ENCODE assay signal across 27 cellular contexts in genomic region chr17:30992551-30992950, GRCh38. TPM values are rescaled to one million over a fixed set of nuclear protein-coding genes. Genes with fewer than 3 reads are reported as not detected.
DNase-seq lines count a peak whose midpoint lies in the region; ATAC-seq, FAIRE-seq and TF ChIP-seq lines count a peak whose summit lies in the region.
"Had no signal": no experiment of that assay in that cellular context is flagged by ENCODE, and none has a peak within 500 bp of the region (broad histone marks: within the 10 kb centered on the region; RNA-seq: fewer than 3 reads in every experiment).

No MANE protein-coding gene starts in this region.

- no peak overlapping the region for H3T11ph ChIP-seq in H9 (ENCODE audit: low read length)

- TF ChIP-seq RAD21 in H1 (IDR thresholded peaks at IDR 0.05 in 1 of 2, conservative IDR thresholded peaks at IDR 0.05 in 1 of 2; ENCODE audit: low read depth in 2 of 2, low read length in 2 of 2) = peak in 1 of 2 experiments; percentile 49; a peak in 3 of 4 replicates

- H3K36me3 ChIP-seq in PC-3 (ENCODE audit: low read depth, low read length) (no peaks in the 10 kb centered on the region), H1 (ENCODE audit: control insufficient read depth in 2 of 4, insufficient read depth in 4 of 4, low read length in 3 of 4) (peaks cover 0 to under 1% (median 0%) of the 10 kb centered on the region in 4 experiments; a peak in 1 of 8 replicates)

- H3K27me3 ChIP-seq in H9 (ENCODE audit: insufficient read depth, low read length) = no peaks in the 10 kb centered on the region
- H3K27me3 ChIP-seq in PC-3 (ENCODE audit: low read length) = no peaks in the 10 kb centered on the region
- H3K27me3 ChIP-seq in H1 (replicated peaks in 1 of 4; ENCODE audit: control insufficient read depth in 3 of 4, extremely low read depth in 1 of 4, insufficient read depth in 3 of 4, low read length in 3 of 4) = no peaks in the 10 kb centered on the region

- no peak overlapping the region for H4K8ac ChIP-seq in H9 (replicated peaks; ENCODE audit: insufficient read length, low read depth, low read length)
- no peak overlapping the region for H4K8ac ChIP-seq in H1 (ENCODE audit: extremely low read depth, insufficient read depth, low read length)

- no peak for TF ChIP-seq POLR2A in H1 (IDR thresholded peaks at IDR 0.05; ENCODE audit: control extremely low read depth in 1 of 2, low read depth in 2 of 2, low read length in 2 of 2)

- H3K9me3 Mint-ChIP-seq in H9 (no peaks in the 10 kb centered on the region), CD14-positive monocyte (no peaks in the 10 kb centered on the region)
- H3K9me3 Mint-ChIP-seq in natural killer cell treated with Interleukin-12 subunit alpha and Interleukin-12 subunit beta and Interleukin-15 and Interleukin-18, amount 100 ng/mL, for 72 hours = no peaks in the 10 kb centered on the region
- H3K9me3 Mint-ChIP-seq: CD8-positive, alpha-beta memory T cell had no signal

- H3K27ac ChIP-seq in H9 (ENCODE audit: insufficient read length, low read depth, low read length) = no peak overlapping the region
- H3K27ac ChIP-seq in PC-3 (ENCODE audit: low read length) = no peak overlapping the region
- H3K27ac ChIP-seq in H1 (ENCODE audit: low read depth, low read length) = no peak overlapping the region
- H3K27ac ChIP-seq: C4-2B, RWPE1 had no signal

- H2BK12ac ChIP-seq in H9 (ENCODE audit: insufficient read length, low read depth, low read length) (no peak overlapping the region), H1 (ENCODE audit: low read depth, low read length) (no peak overlapping the region)

- no peak for FAIRE-seq in H1 (lab: Jason Lieb, UNC)
- FAIRE-seq: GM18507, HepG2 had no signal

- DNase-seq in H9 (no peak), PC-3 (no peak), H1 (ENCODE audit: low read depth in 1 of 2, low spot score in 2 of 2) (no peak), NCI-H1048 (lab: John Stamatoyannopoulos, UW) (no peak), CD14-positive monocyte (ENCODE audit: low spot score) (no peak), Right ventricle myocardium superior (no peak)
- DNase-seq in natural killer cell treated with Interleukin-12 subunit alpha and Interleukin-12 subunit beta and Interleukin-15 and Interleukin-18, amount 100 ng/mL, for 72 hours (ENCODE audit: low spot score) = no peak
- DNase-seq: CD8-positive, alpha-beta memory T cell; DMS 273 treated with DMSO at 0.1 percent for 48 hours; DMS79 treated with DMSO at 0.1 percent for 48 hours; GOT3; Kasumi-1; MV-4-11; NCI-H1105 treated with DMSO at 0.1 percent for 48 hours; NCI-H146; NCI-H1930; NCI-H2107; NCI-H524; NCI-H774; SHP77 treated with DMSO at 0.1 percent for 48 hours; T-helper 1 cell had no signal

- H2BK15ac ChIP-seq in H9 (ENCODE audit: low read depth, low read length) (no peak overlapping the region), H1 (ENCODE audit: low read length) (no peak overlapping the region)

- H3K23me2 ChIP-seq in H9 (ENCODE audit: insufficient read length, low read depth, low read length, poor library complexity, severe bottlenecking) (no peaks in the 10 kb centered on the region), H1 (ENCODE audit: low read depth, low read length) (no peaks in the 10 kb centered on the region)

- intact Hi-C loops in PC-3 (cut with micrococcal nuclease) = no loop called here
- intact Hi-C loops in CD14-positive monocyte (cut with micrococcal nuclease) = no loop called here
- intact Hi-C loops in Right ventricle myocardium superior (cut with DNase I) = no loop called here

- H2AFZ ChIP-seq in H9 (ENCODE audit: low read length) (no peak overlapping the region), PC-3 (ENCODE audit: low read length) (no peak overlapping the region), H1 (ENCODE audit: low read length) (no peak overlapping the region)

- H3K4me3 ChIP-seq in PC-3 (ENCODE audit: low read length) (no peak overlapping the region), H1 (ENCODE audit: extremely low read depth in 1 of 4, insufficient read depth in 2 of 4, low read depth in 3 of 4, low read length in 4 of 4) (no peak overlapping the region)

- H3F3A ChIP-seq in PC-3 (ENCODE audit: low read length, unreplicated experiment) = no peaks in the 10 kb centered on the region

- H3K27ac Mint-ChIP-seq in H9 (no peak overlapping the region), CD14-positive monocyte (peak overlapping the region in 2 of 7 donors; percentile 7 to 12)
- no peak overlapping the region for H3K27ac Mint-ChIP-seq in natural killer cell treated with Interleukin-12 subunit alpha and Interleukin-12 subunit beta and Interleukin-15 and Interleukin-18, amount 100 ng/mL, for 72 hours
- H3K27ac Mint-ChIP-seq: B cell had no signal

- no peaks in the 10 kb centered on the region for H3K4me1 ChIP-seq in H9 (ENCODE audit: insufficient read depth, low read length)
- H3K4me1 ChIP-seq in PC-3 (ENCODE audit: insufficient read depth, low read length) = no peaks in the 10 kb centered on the region
- no peaks in the 10 kb centered on the region for H3K4me1 ChIP-seq in H1 (replicated peaks in 1 of 4; ENCODE audit: control insufficient read depth in 3 of 4, insufficient read depth in 4 of 4, low read length in 3 of 4)

- H3K36me3 Mint-ChIP-seq in H9 (ENCODE audit: insufficient read depth in 1 of 3, low read depth in 3 of 3) (peaks cover 0 to 16% (median 13%) of the 10 kb centered on the region in 3 experiments; a peak in 3 of 7 replicates), CD14-positive monocyte (peaks cover 59 to 94% of the 10 kb centered on the region in 2 donors)
- peaks cover 6% of the 10 kb centered on the region for H3K36me3 Mint-ChIP-seq in natural killer cell treated with Interleukin-12 subunit alpha and Interleukin-12 subunit beta and Interleukin-15 and Interleukin-18, amount 100 ng/mL, for 72 hours

- H4K20me1 ChIP-seq in H9 (ENCODE audit: control insufficient read depth, insufficient read depth, insufficient read length) = no peaks in the 10 kb centered on the region
- H4K20me1 ChIP-seq in PC-3 (ENCODE audit: low read length) = no peaks in the 10 kb centered on the region
- H4K20me1 ChIP-seq in H1 (replicated peaks in 1 of 2; ENCODE audit: control insufficient read depth in 1 of 2, insufficient read depth in 2 of 2, low read length in 2 of 2) = peaks cover 0 to 1% of the 10 kb centered on the region in 2 experiments

- H3K18ac ChIP-seq in H9 (ENCODE audit: insufficient read length, low read depth, low read length) = no peak overlapping the region
- H3K18ac ChIP-seq in H1 (ENCODE audit: extremely low read depth, low read length) = no peak overlapping the region

- H3K4ac ChIP-seq in H9 (ENCODE audit: low read depth, low read length) (no peak overlapping the region), H1 (replicated peaks; ENCODE audit: insufficient read length, low read depth, low read length) (no peak overlapping the region)

- no peak for ATAC-seq in PC-3
- no peak for ATAC-seq in natural killer cell treated with Interleukin-12 subunit alpha and Interleukin-12 subunit beta and Interleukin-15 and Interleukin-18, amount 100 ng/mL, for 72 hours
- ATAC-seq in Right ventricle myocardium superior (ENCODE audit: poor library complexity) = no peak
- ATAC-seq: HepG2, Panc1 had no signal

- H3K14ac ChIP-seq in H9 (ENCODE audit: insufficient read depth, low read length) (no peak overlapping the region), H1 (ENCODE audit: insufficient read length) (no peak overlapping the region)

- H2BK120ac ChIP-seq in H9 (ENCODE audit: low read depth, low read length, poor library complexity, severe bottlenecking) (no peak overlapping the region), H1 (replicated peaks; ENCODE audit: low read depth, low read length) (no peak overlapping the region)

- H3K23ac ChIP-seq in H9 (ENCODE audit: insufficient read length, low read depth, low read length) = no peak overlapping the region
- H3K23ac ChIP-seq in H1 (ENCODE audit: insufficient read length) = no peak overlapping the region

- H3K79me1 ChIP-seq in H9 (ENCODE audit: insufficient read depth, low read depth, low read length, poor library complexity, severe bottlenecking) = no peaks in the 10 kb centered on the region
- H3K79me1 ChIP-seq in H1 (ENCODE audit: low read depth, low read length) = no peaks in the 10 kb centered on the region

- no CpG with 5 or more reads among the region's 3 CpGs for WGBS in H9 (ENCODE audit: extremely low coverage, insufficient read length, low lambda C conversion rate)
- 87% methylated on average over 3 of the region's 3 CpGs; no CpG with 5 or more reads in 1 of the 2 experiments for WGBS in H1 (ENCODE audit: extremely low coverage in 1 of 2, insufficient coverage in 1 of 2, insufficient read length in 1 of 2, insufficient replicate concordance in 2 of 2, low coverage in 1 of 2, low lambda C conversion rate in 2 of 2, missing lambda C conversion rate in 1 of 2), 2 experiments

- H3K27me3 Mint-ChIP-seq in H9 (ENCODE audit: low read depth) (no peaks in the 10 kb centered on the region), CD14-positive monocyte (ENCODE audit: low read depth in 3 of 3) (no peaks in the 10 kb centered on the region)
- no peaks in the 10 kb centered on the region for H3K27me3 Mint-ChIP-seq in natural killer cell treated with Interleukin-12 subunit alpha and Interleukin-12 subunit beta and Interleukin-15 and Interleukin-18, amount 100 ng/mL, for 72 hours
- H3K27me3 Mint-ChIP-seq: B cell; CD8-positive, alpha-beta memory T cell had no signal

- CTCF ChIA-PET in PC-3 (lab: Charles Lee) (no interaction called here), H1 (lab: Charles Lee; ENCODE audit: partially characterized antibody) (interaction anchor here (0.7 to 1.0 kb wide), 2 partner anchors 145 to 225 kb away, joined by 3 read pairs; no protein-coding TSS in a partner anchor)

- H3K4me3 Mint-ChIP-seq in H9 (no peak overlapping the region), CD14-positive monocyte (no peak overlapping the region)
- no peak overlapping the region for H3K4me3 Mint-ChIP-seq in natural killer cell treated with Interleukin-12 subunit alpha and Interleukin-12 subunit beta and Interleukin-15 and Interleukin-18, amount 100 ng/mL, for 72 hours
- H3K4me3 Mint-ChIP-seq: B cell; CD8-positive, alpha-beta memory T cell had no signal

- H3K4me1 Mint-ChIP-seq in H9 = no peaks in the 10 kb centered on the region
- no peaks in the 10 kb centered on the region for H3K4me1 Mint-ChIP-seq in natural killer cell treated with Interleukin-12 subunit alpha and Interleukin-12 subunit beta and Interleukin-15 and Interleukin-18, amount 100 ng/mL, for 72 hours (ENCODE audit: low read depth in 2 of 2)
- no peaks in the 10 kb centered on the region for H3K4me1 Mint-ChIP-seq in CD14-positive monocyte
- H3K4me1 Mint-ChIP-seq: B cell; CD8-positive, alpha-beta memory T cell had no signal

- no peaks in the 10 kb centered on the region for H3K9me3 ChIP-seq in H9 (ENCODE audit: control insufficient read depth, low read depth, low read length)
- H3K9me3 ChIP-seq in PC-3 (ENCODE audit: low read length) = no peaks in the 10 kb centered on the region
- H3K9me3 ChIP-seq in H1 (ENCODE audit: insufficient read depth in 2 of 2, low read depth in 1 of 2, low read length in 1 of 2) = no peaks in the 10 kb centered on the region

- H3K79me2 ChIP-seq in H9 (ENCODE audit: insufficient read depth, low read length) = no peaks in the 10 kb centered on the region
- no peaks in the 10 kb centered on the region for H3K79me2 ChIP-seq in PC-3 (ENCODE audit: low read length)
- no peaks in the 10 kb centered on the region for H3K79me2 ChIP-seq in H1 (ENCODE audit: control insufficient read depth in 1 of 2, insufficient read depth in 2 of 2, low read length in 2 of 2)

- H2AK5ac ChIP-seq in H9 (ENCODE audit: insufficient read length, low read length) (no peak overlapping the region), H1 (ENCODE audit: low read depth, low read length) (no peak overlapping the region)

- BruUV-seq in PC-3 (replicated peaks; lab: Mats Ljungman, UMichigan) = no TSS peak

- no peak overlapping the region for H2BK5ac ChIP-seq in H9 (ENCODE audit: insufficient read length, low read length)
- H2BK5ac ChIP-seq in H1 (ENCODE audit: low read depth, low read length) = no peak overlapping the region

- TF ChIP-seq EP300 in H1 (IDR thresholded peaks at IDR 0.05; ENCODE audit: borderline replicate concordance in 1 of 2, low read depth in 2 of 2, low read length in 2 of 2) = no peak

- H4K91ac ChIP-seq in H9 (ENCODE audit: insufficient read length, low read depth, low read length) (no peak overlapping the region), H1 (replicated peaks; ENCODE audit: insufficient read length, low read length) (no peak overlapping the region)

- no peak overlapping the region for H3K56ac ChIP-seq in H9 (ENCODE audit: insufficient read length, low read depth, low read length)
- no peak overlapping the region for H3K56ac ChIP-seq in H1 (replicated peaks; ENCODE audit: insufficient read length, low read depth, low read length)

- peak; percentile 57 for TF ChIP-seq CTCF in H9 (conservative IDR thresholded peaks at IDR 0.05)
- 0 out of 2 replicates have a peak, but pooled peaks have one; percentile 9 for TF ChIP-seq CTCF in PC-3 (conservative IDR thresholded peaks at IDR 0.05; ENCODE audit: low read depth, low read length)
- TF ChIP-seq CTCF in H1 (IDR thresholded peaks at IDR 0.05; ENCODE audit: control extremely low read depth in 1 of 3, insufficient read depth in 1 of 3, low read depth in 1 of 3, low read length in 3 of 3) = peak; percentile 18 to 45 (median 42)
- TF ChIP-seq CTCF in CD14-positive monocyte (IDR thresholded peaks at IDR 0.05) = no peak

- no peak overlapping the region for H4K5ac ChIP-seq in H9 (ENCODE audit: insufficient read length, low read depth, low read length)
- no peak overlapping the region for H4K5ac ChIP-seq in H1 (ENCODE audit: insufficient read length, low read depth, low read length)

- H3K9ac ChIP-seq in H9 (ENCODE audit: extremely low read depth, insufficient read length, low read length) (no peak overlapping the region), PC-3 (ENCODE audit: low read length) (no peak overlapping the region), H1 (replicated peaks in 1 of 4; ENCODE audit: extremely low read depth in 1 of 4, low read depth in 3 of 4, low read length in 3 of 4) (no peak overlapping the region)

- POLR2A ChIA-PET in PC-3 (lab: Charles Lee; ENCODE audit: unreplicated experiment) (no interaction called here), H1 (lab: Charles Lee; ENCODE audit: partially characterized antibody) (no interaction called here)

- no peak overlapping the region for H3K4me2 ChIP-seq in H9 (ENCODE audit: insufficient read depth, insufficient read length, low read length)
- H3K4me2 ChIP-seq in PC-3 (ENCODE audit: low read length) = no peak overlapping the region
- no peak overlapping the region for H3K4me2 ChIP-seq in H1 (ENCODE audit: insufficient read depth in 1 of 2, low read depth in 2 of 2, low read length in 2 of 2)

- no peak overlapping the region for H2BK20ac ChIP-seq in H9 (ENCODE audit: low read depth, low read length, poor library complexity, severe bottlenecking)
- no peak overlapping the region for H2BK20ac ChIP-seq in H1 (ENCODE audit: low read length)

- no peaks in the 10 kb centered on the region for H3K9me2 ChIP-seq in PC-3 (replicated peaks; ENCODE audit: low read length)

RNA-seq across cellular contexts. Expression of gene RNF135, which starts 21.7 kb away (rescaled TPM):
- total RNA-seq in H9 (2021) (8.0 TPM in 2 replicates), PC-3 (2014; rRNA removed) (10.4 and 10.7 TPM in 2 replicates), Right ventricle myocardium superior (4.7 TPM)
- 9.0 and 10.3 TPM in 2 replicates for total RNA-seq in H1 (2021; fragmentation: NEBNext Ultra II Directional; extraction: Animal tissue kit (Norgen Biotek cat#: 25700))
- polyA plus RNA-seq in H1 (2011; rRNA removed) (7.7 and 8.8 TPM in 2 replicates), CD14-positive monocyte (10 to 100 TPM; 51.4 to 66.6 TPM)
- 9.6 TPM for polyA plus RNA-seq in H1 (2011; cell fraction: cytosol; rRNA removed)
- 5.4 TPM for polyA plus RNA-seq in H1 (2011; cell fraction: nucleus; rRNA removed)
- polyA plus RNA-seq in H1 (2012, experiment 1 of 2) = 7.8 to 9.9 TPM (median 8.5 TPM) in 4 replicates
- 8.8 TPM for polyA plus RNA-seq in H1 (2012, experiment 2 of 2)
- polyA plus RNA-seq in H1 (2013, experiment 1 of 2) = 4.0 TPM
- polyA plus RNA-seq in H1 (2013, experiment 2 of 2) = 3.9 TPM
- 4.7 and 5.7 TPM in 2 replicates for polyA minus RNA-seq in H1 (2011; rRNA and poly(A)+ RNA removed)
- 17.0 TPM for polyA minus RNA-seq in H1 (2011; cell fraction: cytosol; rRNA and poly(A)+ RNA removed)
- polyA minus RNA-seq in H1 (2011; cell fraction: nucleus; rRNA and poly(A)+ RNA removed) = 3.7 TPM
- 1 to 10 TPM; 6.4 to 8.7 TPM for total RNA-seq in natural killer cell treated with Interleukin-12 subunit alpha and Interleukin-12 subunit beta and Interleukin-15 and Interleukin-18, amount 100 ng/mL, for 72 hours
- total RNA-seq: HepG2 had no signal
- polyA plus RNA-seq: HepG2 had no signal
